16 cellular contexts compared by ENCODE assay signal in genomic region chr16:49739381-49739780, GRCh38.
DNase-seq lines count a peak whose midpoint lies in the region; ATAC-seq, FAIRE-seq and TF ChIP-seq lines count a peak whose summit lies in the region.
"Had no signal": no experiment of that assay in that cellular context is flagged by ENCODE, and none has a peak within 500 bp of the region (broad histone marks: within the 10 kb centered on the region; RNA-seq: fewer than 3 reads in every experiment).

No MANE protein-coding gene starts in this region.

- POLR2A ChIA-PET in BJ (lab: Charles Lee) = no interaction called here

- peaks cover 13% of the 10 kb centered on the region for H3K9me3 Mint-ChIP-seq in glutamatergic neuron (ENCODE audit: unreplicated experiment)
- H3K9me3 Mint-ChIP-seq: CD8-positive, alpha-beta T cell; effector memory CD8-positive, alpha-beta T cell; stimulated activated effector memory CD8-positive, alpha-beta T cell treated with anti-CD3 and anti-CD28 coated beads, Interleukin-12 subunit alpha, Interleukin-12 subunit beta, amount 100 ng/mL, for 72 hours had no signal

- no peak for FAIRE-seq in HTR-8/SVneo (lab: Jason Lieb, UNC)
- FAIRE-seq: frontal cortex had no signal

- H3K4me1 ChIP-seq in NT2/D1 (ENCODE audit: insufficient read depth, insufficient read length) = peaks cover 18% of the 10 kb centered on the region
- H3K4me1 ChIP-seq: body of pancreas, upper lobe of right lung had no signal

- no peaks in the 10 kb centered on the region for H3K9me3 ChIP-seq in NT2/D1 (ENCODE audit: insufficient read depth, low read length)
- H3K9me3 ChIP-seq: body of pancreas, upper lobe of right lung had no signal

- H3K9ac ChIP-seq in NT2/D1 (ENCODE audit: insufficient read length, low read depth) = no peak overlapping the region

- H3K27me3 ChIP-seq in BJ (ENCODE audit: control insufficient read depth, insufficient read depth, low read length) (no peaks in the 10 kb centered on the region), GM06990 (replicated peaks; ENCODE audit: control insufficient read depth, insufficient read depth, low read length) (no peaks in the 10 kb centered on the region; the same call in 1 of the 2 replicates), NT2/D1 (ENCODE audit: insufficient read depth, insufficient read length) (no peaks in the 10 kb centered on the region)
- H3K27me3 ChIP-seq: body of pancreas, upper lobe of right lung had no signal

- H3K36me3 Mint-ChIP-seq in glutamatergic neuron (ENCODE audit: unreplicated experiment) = no peaks in the 10 kb centered on the region
- H3K36me3 Mint-ChIP-seq: CD8-positive, alpha-beta T cell; stimulated activated effector memory CD8-positive, alpha-beta T cell treated with anti-CD3 and anti-CD28 coated beads, Interleukin-12 subunit alpha, Interleukin-12 subunit beta, amount 100 ng/mL, for 72 hours had no signal

- DNase-seq in BJ (ENCODE audit: low read depth) (no peak), GM06990 (ENCODE audit: extremely low read depth, insufficient read length) (no peak), NT2/D1 (ENCODE audit: low read depth, low spot score) (peak; percentile 44), glutamatergic neuron (peak; percentile 54), HTR-8/SVneo (ENCODE audit: insufficient read length, low spot score) (no peak), NCI-H2029 treated with DMSO at 0.1 percent for 48 hours (lab: John Stamatoyannopoulos, UW) (no peak)
- DNase-seq: activated CD4-positive, CD25-positive, alpha-beta regulatory T cell; activated naive CD4-positive, alpha-beta T cell; body of pancreas; CD8-positive, alpha-beta T cell; effector memory CD8-positive, alpha-beta T cell; NCI-H2081 treated with DMSO at 0.1 percent for 48 hours; upper lobe of right lung had no signal

- no peak overlapping the region for H3K4me3 ChIP-seq in BJ (ENCODE audit: low read depth, low read length)
- no peak overlapping the region for H3K4me3 ChIP-seq in GM06990 (replicated peaks; ENCODE audit: low read depth, low read length)
- H3K4me3 ChIP-seq in NT2/D1 (ENCODE audit: insufficient read length, low read depth) = no peak overlapping the region
- H3K4me3 ChIP-seq: body of pancreas, upper lobe of right lung had no signal

- CTCF ChIA-PET in BJ (lab: Yijun Ruan, JAX) = interaction anchor here (1.5 kb wide), 1 partner anchor 15 kb away, joined by 3 read pairs; no protein-coding TSS in a partner anchor

- H3K36me3 ChIP-seq in BJ (ENCODE audit: control insufficient read depth, insufficient read depth, low read length) (no peaks in the 10 kb centered on the region), GM06990 (ENCODE audit: control insufficient read depth, insufficient read depth, low read length) (no peaks in the 10 kb centered on the region), NT2/D1 (ENCODE audit: insufficient read depth, insufficient read length, low read length) (peaks cover 4% of the 10 kb centered on the region)
- H3K36me3 ChIP-seq: upper lobe of right lung had no signal

- H3K4me3 Mint-ChIP-seq in glutamatergic neuron (ENCODE audit: unreplicated experiment) = no peak overlapping the region
- H3K4me3 Mint-ChIP-seq: CD8-positive, alpha-beta T cell; effector memory CD8-positive, alpha-beta T cell; stimulated activated effector memory CD8-positive, alpha-beta T cell treated with anti-CD3 and anti-CD28 coated beads, Interleukin-12 subunit alpha, Interleukin-12 subunit beta, amount 100 ng/mL, for 72 hours had no signal

- peak; percentile 12; the same call in 1 of the 2 replicates for TF ChIP-seq CTCF in BJ (IDR thresholded peaks at IDR 0.05; ENCODE audit: insufficient read depth, low read depth, low read length)
- TF ChIP-seq CTCF in GM06990 (IDR thresholded peaks at IDR 0.05; ENCODE audit: insufficient read depth, low read length, poor library complexity, severe bottlenecking) = peak; percentile 3
- peak; percentile 57 for TF ChIP-seq CTCF in glutamatergic neuron (IDR thresholded peaks at IDR 0.05; ENCODE audit: partially characterized antibody, unreplicated experiment)

- H3K27ac Mint-ChIP-seq in glutamatergic neuron (ENCODE audit: unreplicated experiment) = no peak overlapping the region
- H3K27ac Mint-ChIP-seq: CD8-positive, alpha-beta T cell; effector memory CD8-positive, alpha-beta T cell; stimulated activated effector memory CD8-positive, alpha-beta T cell treated with anti-CD3 and anti-CD28 coated beads, Interleukin-12 subunit alpha, Interleukin-12 subunit beta, amount 100 ng/mL, for 72 hours had no signal

- peaks cover 15% of the 10 kb centered on the region for H3K27me3 Mint-ChIP-seq in glutamatergic neuron (ENCODE audit: unreplicated experiment)

- no peak for ATAC-seq in GM21576 (IDR thresholded peaks at IDR 0.05; ENCODE audit: unreplicated experiment)
- ATAC-seq: body of pancreas; CD8-positive, alpha-beta T cell; effector memory CD8-positive, alpha-beta T cell; stimulated activated effector memory CD8-positive, alpha-beta T cell treated with anti-CD3 and anti-CD28 coated beads, Interleukin-12 subunit alpha, Interleukin-12 subunit beta, amount 100 ng/mL, for 72 hours; upper lobe of right lung had no signal

- peaks cover 32% of the 10 kb centered on the region for H3K4me1 Mint-ChIP-seq in glutamatergic neuron (ENCODE audit: low read depth, unreplicated experiment)
- H3K4me1 Mint-ChIP-seq: stimulated activated effector memory CD8-positive, alpha-beta T cell treated with anti-CD3 and anti-CD28 coated beads, Interleukin-12 subunit alpha, Interleukin-12 subunit beta, amount 100 ng/mL, for 72 hours had no signal

Comparison
In these comparisons a context has a peak if more than half of its experiments do, and no peak if none do; other contexts are left out.
1. DNase-seq: peak in NT2/D1 (single experiment) and glutamatergic neuron (single experiment); none in BJ (single experiment), GM06990 (single experiment), HTR-8/SVneo (single experiment) and NCI-H2029 treated with DMSO at 0.1 percent for 48 hours (single experiment).
2. CTCF ChIP-seq: peak in every context shown above with its lines; median percentile 57 in glutamatergic neuron; 12 in BJ; 3 in GM06990.